In genomic region chr9:83978992-83979811, GRCh38 we compare ENCODE assay signal across 8 cellular contexts. TPM values are rescaled to one million over a fixed set of nuclear protein-coding genes. Genes with fewer than 3 reads are reported as not detected.
A peak's percentile ranks its signal among the peaks of the same experiment; 100 is the strongest.
DNase-seq lines count a peak whose midpoint lies in the region; ATAC-seq and TF ChIP-seq lines count a peak whose summit lies in the region.

No MANE protein-coding gene starts in this region.

- H3K27ac ChIP-seq in PC-3 (ENCODE audit: low read length) (peak overlapping the region; percentile 94), muscle layer of colon (ENCODE audit: low read depth, low read length) (peak overlapping the region; percentile 86)

- intact Hi-C loops in PC-3 (cut with micrococcal nuclease) = no loop called here

- H3K4me2 ChIP-seq in PC-3 (ENCODE audit: low read length) = peak overlapping the region; percentile 75

- peak; percentile 86 for DNase-seq in A172 (ENCODE audit: low spot score)
- DNase-seq in HT-29 (ENCODE audit: low spot score) = peak; percentile 69
- DNase-seq in PC-3 = peak; percentile 48
- DNase-seq in activated T-cell treated with anti-CD3 and anti-CD28 coated beads, Interleukin-2, amount 50 U/mL, for 48 hours = peak; percentile 88 to 89
- peak; percentile 70 to 82 for DNase-seq in stimulated activated CD8-positive, alpha-beta memory T cell treated with anti-CD3 and anti-CD28 coated beads, Interleukin-4, amount 100 ng/mL, for 4 hours (ENCODE audit: low read depth in 2 of 2, low spot score in 1 of 2)

- H3K9ac ChIP-seq in PC-3 (ENCODE audit: low read length) (peak overlapping the region; percentile 100), muscle layer of colon (ENCODE audit: low read length) (peak overlapping the region; percentile 96)

- no peaks in the 10 kb centered on the region for H3F3A ChIP-seq in PC-3 (ENCODE audit: low read length, unreplicated experiment)

- CTCF ChIA-PET in PC-3 (lab: Charles Lee) = interaction anchor here (0.5 kb wide), 1 partner anchor 58 kb away, joined by 3 read pairs; the partner anchor contains the start of gene KIF27

- peak; percentile 31 for ATAC-seq in GM18868 (IDR thresholded peaks at IDR 0.05; ENCODE audit: unreplicated experiment)
- peak; percentile 26 for ATAC-seq in PC-3
- peak; percentile 65 for ATAC-seq in esophagus mucosa

- peaks cover 52% of the 10 kb centered on the region for H4K20me1 ChIP-seq in PC-3 (ENCODE audit: low read length)

- H3K36me3 ChIP-seq in PC-3 (ENCODE audit: low read depth, low read length) (peaks cover 50% of the 10 kb centered on the region), muscle layer of colon (ENCODE audit: insufficient read depth, low read length) (peaks cover 35% of the 10 kb centered on the region)

- H2AFZ ChIP-seq in PC-3 (ENCODE audit: low read length) = peak overlapping the region; percentile 78; the same call in 1 of the 2 replicates

- H3K4me1 ChIP-seq in PC-3 (ENCODE audit: insufficient read depth, low read length) = peaks cover 21% of the 10 kb centered on the region
- H3K4me1 ChIP-seq in muscle layer of colon (ENCODE audit: insufficient read depth, low read length) = peaks cover 31% of the 10 kb centered on the region

- H3K79me2 ChIP-seq in PC-3 (ENCODE audit: low read length) = peaks cover 98% of the 10 kb centered on the region

- H3K4me3 ChIP-seq in PC-3 (ENCODE audit: low read length) = peak overlapping the region; percentile 94
- H3K4me3 ChIP-seq in muscle layer of colon (ENCODE audit: low read depth in 1 of 2, low read length in 2 of 2) = peak overlapping the region; percentile 99

- TSS peak; percentile 31 for BruUV-seq in PC-3 (replicated peaks; lab: Mats Ljungman, UMichigan)

- no peak for TF ChIP-seq CTCF in PC-3 (conservative IDR thresholded peaks at IDR 0.05; ENCODE audit: low read depth, low read length)

- H3K9me2 ChIP-seq in PC-3 (replicated peaks; ENCODE audit: low read length) = no peaks in the 10 kb centered on the region

- POLR2A ChIA-PET in PC-3 (lab: Charles Lee; ENCODE audit: unreplicated experiment) = interaction anchor here (0.6 kb wide), 1 partner anchor 15 kb away, joined by 3 read pairs; no protein-coding TSS in a partner anchor

- H3K27me3 ChIP-seq in PC-3 (ENCODE audit: low read length) (no peaks in the 10 kb centered on the region), muscle layer of colon (ENCODE audit: control insufficient read depth in 1 of 2, insufficient read depth in 2 of 2, low read length in 2 of 2) (no peaks in the 10 kb centered on the region)

- H3K9me3 ChIP-seq in PC-3 (ENCODE audit: low read length) (no peaks in the 10 kb centered on the region), muscle layer of colon (ENCODE audit: low read length) (no peaks in the 10 kb centered on the region)

RNA-seq across cellular contexts. Expression of gene HNRNPK, which starts 0.8 kb away (rescaled TPM):
- 631 and 694 TPM in 2 replicates for total RNA-seq in A172 (2014; rRNA removed; shearing (Covaris generic))
- total RNA-seq in HT-29 (2014; rRNA removed; shearing (Covaris generic)) = 552 and 575 TPM in 2 replicates
- 550 and 583 TPM in 2 replicates for total RNA-seq in PC-3 (2014; rRNA removed)
- 349 TPM for total RNA-seq in esophagus mucosa

RNA-seq across cellular contexts. Expression of gene RMI1, which starts 1.4 kb away (rescaled TPM):
- total RNA-seq in A172 (2014; rRNA removed; shearing (Covaris generic)) = 16.3 and 18.7 TPM in 2 replicates
- 2.2 and 2.4 TPM in 2 replicates for total RNA-seq in HT-29 (2014; rRNA removed; shearing (Covaris generic))
- total RNA-seq in PC-3 (2014; rRNA removed) (5.0 and 6.2 TPM in 2 replicates), esophagus mucosa (6.7 TPM)

RNA-seq across cellular contexts. Expression of gene KIF27, which starts 58.0 kb away (rescaled TPM):
- 3.1 and 3.3 TPM in 2 replicates for total RNA-seq in A172 (2014; rRNA removed; shearing (Covaris generic))
- 0.20 and 0.37 TPM in 2 replicates for total RNA-seq in HT-29 (2014; rRNA removed; shearing (Covaris generic))
- total RNA-seq in PC-3 (2014; rRNA removed) (2.2 and 3.2 TPM in 2 replicates), esophagus mucosa (2.5 TPM)

Comparison
In these comparisons a context has a peak if more than half of its experiments do, and no peak if none do; other contexts are left out.
1. Peak in every context shown above with its lines: DNase-seq, ATAC-seq, H3K4me3 ChIP-seq and H3K27ac ChIP-seq.